In genomic region chr7:134646425-134647305, GRCh38 we compare ENCODE assay signal across 7 cellular contexts. TPM values are rescaled to one million over a fixed set of nuclear protein-coding genes. Genes with fewer than 3 reads are reported as not detected.
DNase-seq lines count a peak whose midpoint lies in the region; ATAC-seq and TF ChIP-seq lines count a peak whose summit lies in the region.

Gene BPGM, plus strand, starts transcription at chr7:134646853. Its CDS starts 14,655 bp downstream, at chr7:134661508.

- ATAC-seq in GM18505 (IDR thresholded peaks at IDR 0.05; ENCODE audit: unreplicated experiment): peak; percentile 97
- peak; percentile 98 for ATAC-seq in HG02973 (IDR thresholded peaks at IDR 0.05; ENCODE audit: unreplicated experiment)

- H3K9me2 ChIP-seq in hepatocyte (replicated peaks; ENCODE audit: insufficient read depth): no peaks in the 10 kb centered on the region

- no peaks in the 10 kb centered on the region for H4K20me1 ChIP-seq in hepatocyte (ENCODE audit: insufficient read depth, poor library complexity, severe bottlenecking)

- 1% methylated on average over 36 of the region's 36 CpGs for WGBS in hepatocyte (ENCODE audit: low lambda C conversion rate, missing lambda C conversion rate)

- H3K4me3 ChIP-seq in hepatocyte: peak within 1 kb of the TSS; percentile 38

- peak within 1 kb of the TSS; percentile 46 for H2AFZ ChIP-seq in hepatocyte

- H3K4me1 ChIP-seq in hepatocyte (ENCODE audit: insufficient read depth): peaks cover 10% of the 10 kb centered on the region

- peaks cover 36% of the 10 kb centered on the region for H3K79me2 ChIP-seq in hepatocyte

- H3K27me3 ChIP-seq in hepatocyte: no peaks in the 10 kb centered on the region

- no peaks in the 10 kb centered on the region for H3K9me3 ChIP-seq in hepatocyte (ENCODE audit: low read depth)

- DNase-seq in NCI-H1930 (lab: John Stamatoyannopoulos, UW) (peak; percentile 100), T-helper 22 cell (ENCODE audit: low read depth) (peak; percentile 97), astrocyte of the hippocampus (ENCODE audit: low read depth, low spot score) (peak; percentile 100), hepatocyte (ENCODE audit: low spot score) (peak; percentile 98), renal cortical epithelial cell (ENCODE audit: low read depth) (peak; percentile 100)

- H3K36me3 ChIP-seq in hepatocyte (replicated peaks; ENCODE audit: insufficient read depth, low read depth): no peaks in the 10 kb centered on the region

- TF ChIP-seq POLR2A in GM18505 (IDR thresholded peaks at IDR 0.05; ENCODE audit: borderline replicate concordance, extremely low read depth, insufficient read depth, insufficient read length): peak; percentile 99

- H3K4me2 ChIP-seq in hepatocyte: peak within 1 kb of the TSS; percentile 92

- H3K27ac ChIP-seq in hepatocyte: peak within 1 kb of the TSS; percentile 66

- peak; percentile 44 for TF ChIP-seq CTCF in hepatocyte (IDR thresholded peaks at IDR 0.05; ENCODE audit: poor library complexity)

RNA-seq across cellular contexts. Expression of gene BPGM, which starts in this region (rescaled TPM):
- 23.2 and 25.0 TPM in 2 replicates for total RNA-seq in hepatocyte
- polyA plus RNA-seq in hepatocyte: 25.7 and 37.6 TPM in 2 replicates
- total RNA-seq in renal cortical epithelial cell: 45.8 and 118 TPM in 2 replicates

Comparison
In these comparisons a context has a peak if more than half of its experiments do, and no peak if none do; other contexts are left out.
1. Peak in every context shown above with its lines: DNase-seq, ATAC-seq, H3K4me3 ChIP-seq and H3K27ac ChIP-seq.